ENCODE assay signal across 20 cellular contexts in the genomic region with DNA sequence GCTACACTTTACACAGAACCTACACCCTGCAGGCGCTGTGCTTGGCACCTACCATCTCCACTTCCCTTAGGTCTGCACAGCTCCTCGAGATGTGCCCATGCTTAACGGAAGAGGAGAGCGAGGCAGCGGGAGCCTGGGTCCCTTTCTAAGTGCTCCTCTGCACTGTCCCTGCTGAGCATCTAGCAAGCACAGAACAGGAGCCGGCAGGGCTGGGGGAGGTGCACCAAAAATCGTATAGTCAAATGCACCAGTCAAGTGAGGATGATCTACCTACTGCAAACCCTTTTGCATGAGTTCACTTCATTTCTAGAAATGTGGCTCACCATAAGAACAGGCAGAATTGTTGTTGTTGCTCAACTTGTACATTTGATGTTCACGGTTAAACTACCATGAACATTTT.
DNase-seq lines count a peak whose midpoint lies in the region; ATAC-seq and TF ChIP-seq lines count a peak whose summit lies in the region.
"Had no signal": no experiment of that assay in that cellular context is flagged by ENCODE, and none has a peak within 500 bp of the region (broad histone marks: within the 10 kb centered on the region; RNA-seq: fewer than 3 reads in every experiment).

No MANE protein-coding gene starts in this region.

- DNase-seq in Caco-2 (no peak), WTC11 (ENCODE audit: low spot score) (no peak), left colon (no peak), gastrocnemius medialis (no peak), T-helper 1 cell (no peak), posterior vena cava (ENCODE audit: low spot score) (no peak), nucleus accumbens (lab: John Stamatoyannopoulos, UW) (no peak)
- no peak for DNase-seq in activated T-cell treated with anti-CD3 and anti-CD28 coated beads, Interleukin-2, amount 50 U/mL, for 4 hours
- DNase-seq: activated CD4-positive, alpha-beta T cell treated with anti-CD3 and anti-CD28 coated beads, Interleukin-2, amount 50 U/mL, for 1 hour; activated T-cell treated with anti-CD3 and anti-CD28 coated beads, Interleukin-2, amount 50 U/mL, for 48 hours; CD4-positive, alpha-beta T cell; DND-41; foreskin keratinocyte; mammary epithelial cell; MM.1S; NCI-H1930; NCI-H510A treated with DMSO at 0.1 percent for 48 hours had no signal

- H3K9me3 Mint-ChIP-seq in Caco-2 (ENCODE audit: unreplicated experiment) (peaks cover 9% of the 10 kb centered on the region), WTC11 (peaks cover 6% of the 10 kb centered on the region; the same call in 1 of the 2 replicates)
- peaks cover 6% of the 10 kb centered on the region for H3K9me3 Mint-ChIP-seq in activated T-cell treated with anti-CD3 and anti-CD28 coated beads, Interleukin-2, amount 50 U/mL, for 4 hours
- H3K9me3 Mint-ChIP-seq: CD4-positive, alpha-beta T cell had no signal

- peaks cover 8% of the 10 kb centered on the region for H3K36me3 ChIP-seq in Caco-2 (ENCODE audit: control insufficient read depth, insufficient read depth, low read length)
- no peaks in the 10 kb centered on the region for H3K36me3 ChIP-seq in gastrocnemius medialis
- H3K36me3 ChIP-seq: neutrophil had no signal

- TF ChIP-seq POLR2A in gastrocnemius medialis (IDR thresholded peaks at IDR 0.05) = no peak

- H3K4me3 Mint-ChIP-seq in Caco-2 (ENCODE audit: unreplicated experiment) = no peak overlapping the region
- H3K4me3 Mint-ChIP-seq in WTC11 = no peak overlapping the region
- no peak overlapping the region for H3K4me3 Mint-ChIP-seq in activated T-cell treated with anti-CD3 and anti-CD28 coated beads, Interleukin-2, amount 50 U/mL, for 4 hours
- H3K4me3 Mint-ChIP-seq: CD4-positive, alpha-beta T cell; stimulated activated effector memory CD8-positive, alpha-beta T cell treated with anti-CD3 and anti-CD28 coated beads, Interleukin-12 subunit alpha, Interleukin-12 subunit beta, amount 100 ng/mL, for 72 hours had no signal

- H3K27me3 ChIP-seq in Caco-2 (replicated peaks; ENCODE audit: control insufficient read depth, insufficient read depth, low read length) (no peaks in the 10 kb centered on the region), gastrocnemius medialis (no peaks in the 10 kb centered on the region)
- H3K27me3 ChIP-seq: foreskin keratinocyte, neutrophil had no signal

- H3K9me3 ChIP-seq in Caco-2 (no peaks in the 10 kb centered on the region), gastrocnemius medialis (no peaks in the 10 kb centered on the region)
- H3K9me3 ChIP-seq: neutrophil had no signal

- H3K27ac ChIP-seq in gastrocnemius medialis = peak overlapping the region; percentile 69 to 83 (median 77)
- H3K27ac ChIP-seq: foreskin keratinocyte, neutrophil, SK-N-MC had no signal

- H3K4me3 ChIP-seq in Caco-2 (ENCODE audit: low read depth, low read length) = no peak overlapping the region
- H3K4me3 ChIP-seq in gastrocnemius medialis = no peak overlapping the region
- H3K4me3 ChIP-seq: SK-N-MC had no signal

- intact Hi-C loops in Caco-2 (cut with micrococcal nuclease; ENCODE audit: unreplicated experiment) (no loop called here), left colon (cut with DNase I, micrococcal nuclease) (no loop called here), gastrocnemius medialis (cut with DNase I; ENCODE audit: low total_unique reads) (no loop called here), posterior vena cava (cut with DNase I) (no loop called here)

- H3K4me1 ChIP-seq in Caco-2 (no peaks in the 10 kb centered on the region), gastrocnemius medialis (peaks cover 43 to 55% of the 10 kb centered on the region in 2 donors)
- H3K4me1 ChIP-seq: foreskin keratinocyte had no signal

- no TSS peak for BruUV-seq in Caco-2 (replicated peaks; lab: Mats Ljungman, UMichigan)

- peak overlapping the region; percentile 61 for H3K27ac Mint-ChIP-seq in Caco-2 (ENCODE audit: unreplicated experiment)
- H3K27ac Mint-ChIP-seq in WTC11 = peak overlapping the region; percentile 60; the same call in 1 of the 2 replicates
- H3K27ac Mint-ChIP-seq: CD4-positive, alpha-beta T cell; stimulated activated effector memory CD8-positive, alpha-beta T cell treated with anti-CD3 and anti-CD28 coated beads, Interleukin-12 subunit alpha, Interleukin-12 subunit beta, amount 100 ng/mL, for 72 hours had no signal

- ATAC-seq in WTC11 (no peak), left colon (peak; percentile 6), gastrocnemius medialis (no peak)
- no peak for ATAC-seq in activated T-cell treated with anti-CD3 and anti-CD28 coated beads, Interleukin-2, amount 50 U/mL, for 4 hours
- ATAC-seq: foreskin keratinocyte had no signal

- no peak for TF ChIP-seq CTCF in Caco-2 (IDR thresholded peaks at IDR 0.05; ENCODE audit: insufficient read depth in 1 of 2, low read depth in 1 of 2, low read length in 1 of 2, severe bottlenecking in 1 of 2, unreplicated experiment in 1 of 2)
- no peak for TF ChIP-seq CTCF in WTC11 (IDR thresholded peaks at IDR 0.05)
- TF ChIP-seq CTCF in gastrocnemius medialis (IDR thresholded peaks at IDR 0.05 in 4 of 5, conservative IDR thresholded peaks at IDR 0.05 in 1 of 5) = no peak

- no peaks in the 10 kb centered on the region for H3K27me3 Mint-ChIP-seq in Caco-2 (ENCODE audit: insufficient read depth, unreplicated experiment)
- no peaks in the 10 kb centered on the region for H3K27me3 Mint-ChIP-seq in WTC11 (ENCODE audit: low read depth)
- no peaks in the 10 kb centered on the region for H3K27me3 Mint-ChIP-seq in activated T-cell treated with anti-CD3 and anti-CD28 coated beads, Interleukin-2, amount 50 U/mL, for 4 hours (ENCODE audit: low read depth)
- H3K27me3 Mint-ChIP-seq: CD4-positive, alpha-beta T cell had no signal

- H3K36me3 Mint-ChIP-seq in Caco-2 (ENCODE audit: insufficient read depth, unreplicated experiment) = peaks cover 88% of the 10 kb centered on the region
- H3K36me3 Mint-ChIP-seq in WTC11 = peaks cover 14% of the 10 kb centered on the region
- no peaks in the 10 kb centered on the region for H3K36me3 Mint-ChIP-seq in activated T-cell treated with anti-CD3 and anti-CD28 coated beads, Interleukin-2, amount 50 U/mL, for 4 hours (ENCODE audit: insufficient read depth)
- H3K36me3 Mint-ChIP-seq: stimulated activated effector memory CD8-positive, alpha-beta T cell treated with anti-CD3 and anti-CD28 coated beads, Interleukin-12 subunit alpha, Interleukin-12 subunit beta, amount 100 ng/mL, for 72 hours had no signal

- in situ Hi-C loops in gastrocnemius medialis (cut with MboI; ENCODE audit: low sequenced_read_pairs in 4 of 4) = no loop called here

- POLR2A ChIA-PET in Caco-2 (lab: Charles Lee) (no interaction called here), WTC11 (lab: Charles Lee) (no interaction called here)

- CTCF ChIA-PET in Caco-2 (lab: Charles Lee) (no interaction called here), WTC11 (lab: Charles Lee) (interaction anchor here (2.0 kb wide), 1 partner anchor 48 kb away, joined by 5 read pairs; no protein-coding TSS in a partner anchor)

- no peaks in the 10 kb centered on the region for H3K4me1 Mint-ChIP-seq in Caco-2 (ENCODE audit: low read depth, unreplicated experiment)
- peaks cover 36% of the 10 kb centered on the region for H3K4me1 Mint-ChIP-seq in WTC11
- H3K4me1 Mint-ChIP-seq in activated T-cell treated with anti-CD3 and anti-CD28 coated beads, Interleukin-2, amount 50 U/mL, for 4 hours (ENCODE audit: low read depth) = no peaks in the 10 kb centered on the region
- H3K4me1 Mint-ChIP-seq: stimulated activated effector memory CD8-positive, alpha-beta T cell treated with anti-CD3 and anti-CD28 coated beads, Interleukin-12 subunit alpha, Interleukin-12 subunit beta, amount 100 ng/mL, for 72 hours had no signal

TF ChIP-seq in WTC11, 78 proteins besides CTCF, POLR2A, EP300 and RAD21 (continues in another document):
- TF ChIP-seq ZNF138 (CRISPR knock-in tag; conservative IDR thresholded peaks at IDR 0.05) = no peak
- TF ChIP-seq ZNF263 (CRISPR knock-in tag; IDR thresholded peaks at IDR 0.05; ENCODE audit: low read depth) = no peak
- TF ChIP-seq FOXJ3 (CRISPR knock-in tag; IDR thresholded peaks at IDR 0.05; ENCODE audit: borderline replicate concordance) = no peak
- no peak for TF ChIP-seq EMX1 (CRISPR knock-in tag; IDR thresholded peaks at IDR 0.05)
- TF ChIP-seq TEAD1 (CRISPR knock-in tag; IDR thresholded peaks at IDR 0.05) = no peak
- TF ChIP-seq, protein P1, sequence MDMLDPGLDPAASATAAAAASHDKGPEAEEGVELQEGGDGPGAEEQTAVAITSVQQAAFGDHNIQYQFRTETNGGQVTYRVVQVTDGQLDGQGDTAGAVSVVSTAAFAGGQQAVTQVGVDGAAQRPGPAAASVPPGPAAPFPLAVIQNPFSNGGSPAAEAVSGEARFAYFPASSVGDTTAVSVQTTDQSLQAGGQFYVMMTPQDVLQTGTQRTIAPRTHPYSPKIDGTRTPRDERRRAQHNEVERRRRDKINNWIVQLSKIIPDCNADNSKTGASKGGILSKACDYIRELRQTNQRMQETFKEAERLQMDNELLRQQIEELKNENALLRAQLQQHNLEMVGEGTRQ (CRISPR knock-in tag; IDR thresholded peaks at IDR 0.05) = no peak
- TF ChIP-seq PRRX2 (CRISPR knock-in tag; IDR thresholded peaks at IDR 0.05) = no peak
- TF ChIP-seq ZNF671 (CRISPR knock-in tag; IDR thresholded peaks at IDR 0.05) = no peak
- TF ChIP-seq NFE2L1 (CRISPR knock-in tag; IDR thresholded peaks at IDR 0.05) = no peak
- TF ChIP-seq ZNF219 (CRISPR knock-in tag; IDR thresholded peaks at IDR 0.05; ENCODE audit: borderline replicate concordance) = no peak
- TF ChIP-seq SOX15 (CRISPR knock-in tag; IDR thresholded peaks at IDR 0.05) = no peak
- TF ChIP-seq, protein P2, sequence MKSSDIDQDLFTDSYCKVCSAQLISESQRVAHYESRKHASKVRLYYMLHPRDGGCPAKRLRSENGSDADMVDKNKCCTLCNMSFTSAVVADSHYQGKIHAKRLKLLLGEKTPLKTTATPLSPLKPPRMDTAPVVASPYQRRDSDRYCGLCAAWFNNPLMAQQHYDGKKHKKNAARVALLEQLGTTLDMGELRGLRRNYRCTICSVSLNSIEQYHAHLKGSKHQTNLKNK (CRISPR knock-in tag; IDR thresholded peaks at IDR 0.05) = no peak
